In the genomic region with DNA sequence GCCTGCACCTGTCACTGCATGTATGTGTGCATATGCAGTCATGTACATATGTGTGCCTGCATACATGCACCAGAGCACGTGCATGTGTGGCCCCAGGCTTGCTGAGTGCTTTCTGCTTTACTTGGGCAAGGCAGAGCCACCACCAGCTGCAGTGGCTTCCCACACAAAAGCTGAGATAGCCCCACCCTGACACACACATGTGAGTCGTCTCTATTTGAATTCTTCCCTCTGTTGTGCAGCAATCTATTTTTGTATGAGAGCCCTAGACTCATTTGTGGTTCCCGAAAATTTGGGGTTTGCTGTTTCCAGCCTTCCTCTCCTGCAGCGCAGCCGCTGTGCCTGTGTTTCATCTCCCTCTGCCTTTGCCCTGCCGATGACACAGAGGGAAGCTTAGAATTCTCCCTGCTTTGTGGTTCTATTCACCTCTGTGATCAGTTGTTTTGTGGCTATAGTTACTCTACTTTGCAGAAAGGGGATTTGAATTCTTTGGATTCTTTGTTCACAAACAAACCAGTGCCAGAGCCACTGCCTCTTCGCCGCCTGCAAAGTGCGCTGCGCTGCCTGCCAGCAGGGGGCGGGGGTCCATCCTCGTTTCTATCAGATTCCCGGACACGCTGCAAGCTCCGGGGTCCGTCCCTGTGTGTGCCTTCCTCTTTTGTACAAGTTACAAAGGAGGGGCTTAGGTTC, we compare ENCODE assay signal across 8 cellular contexts.
A peak's percentile ranks its signal among the peaks of the same experiment; 100 is the strongest.
DNase-seq lines count a peak whose midpoint lies in the region; ATAC-seq, FAIRE-seq and TF ChIP-seq lines count a peak whose summit lies in the region.

No MANE protein-coding gene starts in this region.

- no peaks in the 10 kb centered on the region for H3K79me2 ChIP-seq in MM.1S (ENCODE audit: low read length)

- intact Hi-C loops in lower lobe of right lung (cut with DNase I), result no loop called here

- H3F3A ChIP-seq in MM.1S (ENCODE audit: insufficient read depth, low read length), result no peaks in the 10 kb centered on the region

- POLR2A ChIA-PET in HEK293T (lab: Yijun Ruan, JAX), result no interaction called here

- no peak overlapping the region for H3K4me2 ChIP-seq in MM.1S (ENCODE audit: low read depth, low read length)

- H3K4me1 ChIP-seq in lower lobe of right lung (peaks cover 11% of the 10 kb centered on the region), thoracic aorta (ENCODE audit: control insufficient read depth in 1 of 2, low read depth in 2 of 2) (no peaks in the 10 kb centered on the region), MM.1S (ENCODE audit: low read length) (no peaks in the 10 kb centered on the region)

- CTCF ChIA-PET in HEK293T (lab: Yijun Ruan, JAX), result interaction anchor here (0.7 to 2.5 kb wide), 8 partner anchors 10 to 147 kb away, joined by 3 to 15 read pairs (median 4); no protein-coding TSS in a partner anchor

- no peak for FAIRE-seq in GM12891 (lab: Jason Lieb, UNC)

- H3K9me2 ChIP-seq in MM.1S (replicated peaks; ENCODE audit: insufficient read depth, low read length), result no peaks in the 10 kb centered on the region

- no peak overlapping the region for H2AFZ ChIP-seq in MM.1S (ENCODE audit: low read length)

- H3K9me3 ChIP-seq in lower lobe of right lung, result no peaks in the 10 kb centered on the region
- H3K9me3 ChIP-seq in thoracic aorta, result no peaks in the 10 kb centered on the region
- no peaks in the 10 kb centered on the region for H3K9me3 ChIP-seq in MM.1S (replicated peaks; ENCODE audit: insufficient read depth, low read length)

- no peaks in the 10 kb centered on the region for H3K36me3 ChIP-seq in lower lobe of right lung
- H3K36me3 ChIP-seq in thoracic aorta, result no peaks in the 10 kb centered on the region
- H3K36me3 ChIP-seq in MM.1S (replicated peaks; ENCODE audit: insufficient read depth, low read length), result no peaks in the 10 kb centered on the region

- peak; percentile 67 for DNase-seq in HEK293T (ENCODE audit: extremely low spot score)
- DNase-seq in SK-MEL-5 (ENCODE audit: low read depth, low spot score), result peak; percentile 56
- DNase-seq in dedifferentiated amniotic fluid mesenchymal stem cell (ENCODE audit: extremely low spot score), result peak; percentile 48
- no peak for DNase-seq in lower lobe of right lung
- DNase-seq in thoracic aorta (ENCODE audit: low spot score), result no peak
- no peak for DNase-seq in GM12891 (ENCODE audit: insufficient read length, low spot score)
- DNase-seq in MM.1S, result no peak

- in situ Hi-C loops in SK-MEL-5 (cut with HindIII; ENCODE audit: low pct_unique_long_range_greater_than_20kb, low sequenced_read_pairs), result no loop called here

- no peaks in the 10 kb centered on the region for H4K20me1 ChIP-seq in MM.1S (ENCODE audit: insufficient read depth, low read length)

- H3K27ac ChIP-seq in C4-2B (no peak overlapping the region), lower lobe of right lung (no peak overlapping the region), thoracic aorta (no peak overlapping the region), MM.1S (ENCODE audit: low read length) (no peak overlapping the region)

- H3K9ac ChIP-seq in MM.1S (ENCODE audit: low read length), result no peak overlapping the region

- no peak for TF ChIP-seq POLR2A in GM12891 (IDR thresholded peaks at IDR 0.05; ENCODE audit: low read depth, low read length)

- ATAC-seq in lower lobe of right lung (peak in 1 of 2 donors; percentile 53), thoracic aorta (ENCODE audit: insufficient number of reproducible peaks, low FRiP score, low read depth) (no peak)

- H3K27me3 ChIP-seq in lower lobe of right lung (ENCODE audit: low read depth), result peaks cover 16% of the 10 kb centered on the region
- H3K27me3 ChIP-seq in thoracic aorta (replicated peaks; ENCODE audit: insufficient read depth), result no peaks in the 10 kb centered on the region
- H3K27me3 ChIP-seq in MM.1S (replicated peaks; ENCODE audit: insufficient read depth, low read length), result no peaks in the 10 kb centered on the region

- TF ChIP-seq CTCF in C4-2B (conservative IDR thresholded peaks at IDR 0.05), result peak; percentile 77
- peak; percentile 77 for TF ChIP-seq CTCF in lower lobe of right lung (IDR thresholded peaks at IDR 0.05)
- peak; percentile 51 for TF ChIP-seq CTCF in thoracic aorta (IDR thresholded peaks at IDR 0.05)
- no peak for TF ChIP-seq CTCF in MM.1S (IDR thresholded peaks at IDR 0.05; ENCODE audit: low read length)

- H3K4me3 ChIP-seq in lower lobe of right lung (no peak overlapping the region), thoracic aorta (no peak overlapping the region), MM.1S (ENCODE audit: low read length) (no peak overlapping the region)

TF ChIP-seq in HEK293T, 16 proteins besides CTCF, POLR2A, EP300 and RAD21:
- TF ChIP-seq SP1 (IDR thresholded peaks at IDR 0.05), result no peak
- no peak for TF ChIP-seq FOXK2 (IDR thresholded peaks at IDR 0.05)
- no peak for TF ChIP-seq ARNT (IDR thresholded peaks at IDR 0.05)
- no peak for TF ChIP-seq FOXM1 (IDR thresholded peaks at IDR 0.05; ENCODE audit: borderline replicate concordance)
- TF ChIP-seq HDGF (IDR thresholded peaks at IDR 0.05; ENCODE audit: borderline replicate concordance), result no peak
- TF ChIP-seq, protein P1, sequence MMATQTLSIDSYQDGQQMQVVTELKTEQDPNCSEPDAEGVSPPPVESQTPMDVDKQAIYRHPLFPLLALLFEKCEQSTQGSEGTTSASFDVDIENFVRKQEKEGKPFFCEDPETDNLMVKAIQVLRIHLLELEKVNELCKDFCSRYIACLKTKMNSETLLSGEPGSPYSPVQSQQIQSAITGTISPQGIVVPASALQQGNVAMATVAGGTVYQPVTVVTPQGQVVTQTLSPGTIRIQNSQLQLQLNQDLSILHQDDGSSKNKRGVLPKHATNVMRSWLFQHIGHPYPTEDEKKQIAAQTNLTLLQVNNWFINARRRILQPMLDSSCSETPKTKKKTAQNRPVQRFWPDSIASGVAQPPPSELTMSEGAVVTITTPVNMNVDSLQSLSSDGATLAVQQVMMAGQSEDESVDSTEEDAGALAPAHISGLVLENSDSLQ (IDR thresholded peaks at IDR 0.05), result no peak
- no peak for TF ChIP-seq NFRKB (IDR thresholded peaks at IDR 0.05)
- no peak for TF ChIP-seq SUZ12 (IDR thresholded peaks at IDR 0.05)
- TF ChIP-seq CTBP1 (IDR thresholded peaks at IDR 0.05; ENCODE audit: borderline replicate concordance), result no peak
- no peak for TF ChIP-seq ELF4 (IDR thresholded peaks at IDR 0.05)
- no peak for TF ChIP-seq BHLHE40 (IDR thresholded peaks at IDR 0.05; ENCODE audit: borderline replicate concordance)
- no peak for TF ChIP-seq L3MBTL2 (conservative IDR thresholded peaks at IDR 0.05)
- TF ChIP-seq LEF1 (IDR thresholded peaks at IDR 0.05; ENCODE audit: borderline replicate concordance), result no peak
- TF ChIP-seq TARDBP (IDR thresholded peaks at IDR 0.05), result no peak
- TF ChIP-seq ZNF384 (IDR thresholded peaks at IDR 0.05), result no peak
- no peak for TF ChIP-seq FOXA1 (IDR thresholded peaks at IDR 0.05)

TF ChIP-seq in GM12891, 5 proteins besides CTCF, POLR2A, EP300 and RAD21:
- TF ChIP-seq POLR2AphosphoS5 (IDR thresholded peaks at IDR 0.05; ENCODE audit: low read depth, low read length) (no peak), POU2F2 (IDR thresholded peaks at IDR 0.05; ENCODE audit: low read depth, low read length) (no peak), TAF1 (IDR thresholded peaks at IDR 0.05; ENCODE audit: low read depth, low read length) (no peak), PAX5 (IDR thresholded peaks at IDR 0.05; ENCODE audit: insufficient read depth, low read length, severe bottlenecking) (no peak), SPI1 (IDR thresholded peaks at IDR 0.05; ENCODE audit: low read depth, low read length) (no peak)

Comparison
In these comparisons a context has a peak if more than half of its experiments do, and no peak if none do; other contexts are left out.
1. DNase-seq: peak in HEK293T (single experiment), SK-MEL-5 (single experiment) and dedifferentiated amniotic fluid mesenchymal stem cell (single experiment); none in lower lobe of right lung (single experiment), thoracic aorta (single experiment), GM12891 (single experiment) and MM.1S (single experiment).